In genomic region chr22:31496007-31496734, GRCh38 we compare ENCODE assay signal across 1 cellular context.
TF ChIP-seq lines count a peak whose summit lies in the region.

Gene SFI1 (plus strand): TSS chr22:31496536. CDS start chr22:31508285, 11,749 bp downstream.

TF ChIP-seq in WTC11, 78 proteins besides CTCF, POLR2A, EP300 and RAD21 (continued from another document):
- TF ChIP-seq E2F5 (CRISPR knock-in tag; IDR thresholded peaks at IDR 0.05) = peak; percentile 88; the same call in 1 of the 2 replicates
- no peak for TF ChIP-seq NR2C2 (CRISPR knock-in tag; IDR thresholded peaks at IDR 0.05)
- TF ChIP-seq TEAD1 (CRISPR knock-in tag; IDR thresholded peaks at IDR 0.05) = peak; percentile 53; the same call in 1 of the 2 replicates
- TF ChIP-seq ARID4B (CRISPR knock-in tag; IDR thresholded peaks at IDR 0.05; ENCODE audit: borderline replicate concordance) = no peak; the same call in 1 of the 2 replicates
- TF ChIP-seq NFE2L1 (CRISPR knock-in tag; IDR thresholded peaks at IDR 0.05) = no peak; the same call in 1 of the 2 replicates
- peak; percentile 85 for TF ChIP-seq ZNF232 (CRISPR knock-in tag; IDR thresholded peaks at IDR 0.05)
- no peak for TF ChIP-seq STAT6 (CRISPR knock-in tag; conservative IDR thresholded peaks at IDR 0.05; ENCODE audit: low read depth)
- TF ChIP-seq NFYB (CRISPR knock-in tag; conservative IDR thresholded peaks at IDR 0.05; ENCODE audit: low read depth) = no peak
- TF ChIP-seq USF2 (CRISPR knock-in tag; IDR thresholded peaks at IDR 0.05) = no peak
- TF ChIP-seq ZNF138 (CRISPR knock-in tag; conservative IDR thresholded peaks at IDR 0.05) = no peak
- peak; percentile 34; the same call in 1 of the 2 replicates for TF ChIP-seq PRDM15 (CRISPR knock-in tag; IDR thresholded peaks at IDR 0.05)
- TF ChIP-seq CREM (CRISPR knock-in tag; IDR thresholded peaks at IDR 0.05) = 0 out of 2 replicates have a peak, but pooled peaks have one; percentile 68
- TF ChIP-seq FOXK1 (CRISPR knock-in tag; IDR thresholded peaks at IDR 0.05) = peak; percentile 31; the same call in 1 of the 2 replicates
- no peak for TF ChIP-seq CREB1 (CRISPR knock-in tag; IDR thresholded peaks at IDR 0.05)
- peak; percentile 57; the same call in 1 of the 2 replicates for TF ChIP-seq RELA (CRISPR knock-in tag; IDR thresholded peaks at IDR 0.05; ENCODE audit: borderline replicate concordance)
- no peak for TF ChIP-seq ZNF416 (CRISPR knock-in tag; IDR thresholded peaks at IDR 0.05)
- TF ChIP-seq EMX1 (CRISPR knock-in tag; IDR thresholded peaks at IDR 0.05) = no peak
- no peak for TF ChIP-seq AFF4 (CRISPR knock-in tag; IDR thresholded peaks at IDR 0.05; ENCODE audit: borderline replicate concordance)
- no peak for TF ChIP-seq TEAD4 (CRISPR knock-in tag; IDR thresholded peaks at IDR 0.05)
- TF ChIP-seq MXD4 (CRISPR knock-in tag; IDR thresholded peaks at IDR 0.05; ENCODE audit: borderline replicate concordance) = no peak
- no peak for TF ChIP-seq HMGA2 (CRISPR knock-in tag; IDR thresholded peaks at IDR 0.05)
- no peak for TF ChIP-seq JAZF1 (CRISPR knock-in tag; IDR thresholded peaks at IDR 0.05)
- TF ChIP-seq PRRX2 (CRISPR knock-in tag; IDR thresholded peaks at IDR 0.05) = no peak
- no peak for TF ChIP-seq ZNF396 (CRISPR knock-in tag; IDR thresholded peaks at IDR 0.05; ENCODE audit: borderline replicate concordance)
- TF ChIP-seq ZNF281 (CRISPR knock-in tag; IDR thresholded peaks at IDR 0.05) = no peak
TF ChIP-seq in WTC11: peak in this region for 14.
